In the genomic region with DNA sequence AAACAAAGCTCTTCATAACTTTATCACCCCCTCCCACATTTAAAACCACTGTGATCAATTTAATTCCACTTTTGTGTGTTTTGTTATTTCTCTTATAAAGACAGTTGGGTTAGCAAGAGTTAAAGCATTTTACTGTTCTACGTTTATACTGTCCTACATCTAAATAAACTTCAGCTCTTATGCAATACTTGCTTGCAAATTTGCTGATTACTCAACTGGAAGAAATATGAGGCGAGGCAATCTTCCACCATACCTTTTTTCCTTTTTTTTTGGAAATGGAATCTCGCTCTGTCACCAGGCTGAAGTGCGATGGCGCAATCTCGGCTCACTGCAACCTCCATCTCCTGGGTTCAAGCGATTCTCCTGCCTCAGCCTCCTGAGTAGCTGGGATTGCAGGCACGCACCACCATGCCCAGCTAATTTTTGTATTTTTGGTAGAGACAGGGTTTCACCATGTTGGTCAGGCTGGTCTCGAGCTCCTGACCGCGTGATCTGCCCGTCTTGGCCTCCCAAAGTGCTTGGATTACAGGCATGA, we compare ENCODE assay signal across 1 cellular context.
A peak's percentile ranks its signal among the peaks of the same experiment; 100 is the strongest.
TF ChIP-seq lines count a peak whose summit lies in the region.

No MANE protein-coding gene starts in this region.

TF ChIP-seq in A549, 52 proteins besides CTCF, POLR2A, EP300 and RAD21:
- TF ChIP-seq ZFP36 (IDR thresholded peaks at IDR 0.05; ENCODE audit: borderline replicate concordance, partially characterized antibody) (peak; percentile 12), CEBPB (IDR thresholded peaks at IDR 0.05) (peak; percentile 69 to 85)
- TF ChIP-seq, protein P1, sequence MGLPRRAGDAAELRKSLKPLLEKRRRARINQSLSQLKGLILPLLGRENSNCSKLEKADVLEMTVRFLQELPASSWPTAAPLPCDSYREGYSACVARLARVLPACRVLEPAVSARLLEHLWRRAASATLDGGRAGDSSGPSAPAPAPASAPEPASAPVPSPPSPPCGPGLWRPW (IDR thresholded peaks at IDR 0.05) = 0 out of 2 replicates have a peak, but pooled peaks have one; percentile 45
